In the genomic region with DNA sequence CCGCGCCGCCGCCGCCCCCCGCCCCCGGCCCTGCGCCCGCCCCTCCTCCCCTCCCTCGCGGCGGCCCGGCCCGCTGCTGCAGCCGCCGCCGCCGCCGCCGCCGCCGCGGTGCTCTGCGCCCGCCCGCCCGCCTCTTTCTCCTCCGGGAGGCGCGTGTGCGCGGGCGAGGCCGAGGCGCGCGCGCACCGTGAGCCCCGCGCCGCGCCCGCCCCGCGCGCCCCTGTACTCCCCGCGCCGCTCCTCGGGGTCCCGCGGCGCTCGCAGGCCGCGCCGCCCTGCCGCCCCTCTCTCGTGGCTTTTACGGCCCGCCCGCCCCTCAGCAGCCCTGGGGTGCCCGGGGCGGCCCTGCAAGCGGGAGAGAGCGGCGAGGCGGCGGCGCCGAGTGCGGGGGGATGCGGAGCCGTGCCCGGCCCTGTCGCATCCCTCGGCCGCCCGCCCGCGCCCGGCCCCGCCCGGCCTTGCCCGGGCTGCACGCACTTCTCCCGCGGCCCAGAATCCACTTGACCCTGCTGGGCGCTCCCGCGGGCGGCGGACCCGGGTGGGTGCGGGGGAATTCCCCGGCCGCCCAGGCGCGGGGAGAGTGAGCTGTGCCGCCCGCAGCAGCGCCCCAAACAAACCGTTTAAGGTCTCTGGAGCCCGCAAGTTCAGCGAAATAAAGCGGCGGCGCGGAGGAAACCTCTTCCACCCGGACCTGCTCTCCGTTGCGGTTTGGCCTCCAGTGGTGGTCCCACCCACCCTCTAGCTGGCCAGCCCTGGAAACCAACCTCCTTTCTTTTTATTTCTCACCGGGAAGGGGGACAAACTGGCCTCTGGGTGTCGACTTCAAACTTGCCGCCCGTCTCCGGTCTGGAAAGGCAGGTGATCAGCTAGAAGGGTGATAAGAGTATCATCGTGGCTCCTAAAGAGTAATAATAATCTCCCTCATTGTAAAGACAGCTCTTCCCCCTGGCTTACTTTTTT, we compare ENCODE assay signal across 8 cellular contexts. TPM values are rescaled to one million over a fixed set of nuclear protein-coding genes. Genes with fewer than 3 reads are reported as not detected.
DNase-seq lines count a peak whose midpoint lies in the region; ATAC-seq and TF ChIP-seq lines count a peak whose summit lies in the region.

No MANE protein-coding gene starts in this region.

- H3K4me3 Mint-ChIP-seq in dendritic cell treated with granulocyte-macrophage colony-stimulating factor and Interleukin-4, amounts not matched to agents 40 ng/mL and 50 ng/mL, for 4 days = peak overlapping the region; percentile 70

- H3K9me3 ChIP-seq in Peyer's patch (no peaks in the 10 kb centered on the region), thoracic aorta (no peaks in the 10 kb centered on the region)

- H3K9me3 Mint-ChIP-seq in dendritic cell treated with granulocyte-macrophage colony-stimulating factor and Interleukin-4, amounts not matched to agents 40 ng/mL and 50 ng/mL, for 4 days = no peaks in the 10 kb centered on the region

- peak overlapping the region; percentile 50 for H3K27ac Mint-ChIP-seq in dendritic cell treated with granulocyte-macrophage colony-stimulating factor and Interleukin-4, amounts not matched to agents 40 ng/mL and 50 ng/mL, for 4 days

- H3K27ac ChIP-seq in Peyer's patch (peak overlapping the region; percentile 35 to 71 (median 68)), thoracic aorta (no peak overlapping the region)

- H3K36me3 ChIP-seq in Peyer's patch (no peaks in the 10 kb centered on the region), thoracic aorta (no peaks in the 10 kb centered on the region)

- H3K36me3 Mint-ChIP-seq in dendritic cell treated with granulocyte-macrophage colony-stimulating factor and Interleukin-4, amounts not matched to agents 40 ng/mL and 50 ng/mL, for 4 days (ENCODE audit: low read depth) = no peaks in the 10 kb centered on the region

- TF ChIP-seq CTCF in Peyer's patch (IDR thresholded peaks at IDR 0.05) = no peak
- TF ChIP-seq CTCF in thoracic aorta (IDR thresholded peaks at IDR 0.05) = no peak

- peak overlapping the region; percentile 40 to 65 (median 60) for H3K4me3 ChIP-seq in Peyer's patch
- H3K4me3 ChIP-seq in thoracic aorta = peak overlapping the region; percentile 78

- peak; percentile 14 to 49 for DNase-seq in NCI-H524 (lab: John Stamatoyannopoulos, UW)
- no peak for DNase-seq in NCI-H524 treated with DMSO at 0.1 percent for 48 hours (lab: John Stamatoyannopoulos, UW)
- DNase-seq in Peyer's patch = no peak
- peak; percentile 6 to 39 for DNase-seq in lung microvascular endothelial cell (ENCODE audit: low read depth in 2 of 2)
- no peak for DNase-seq in thoracic aorta (ENCODE audit: low spot score)
- DNase-seq in ureter (ENCODE audit: low spot score) = no peak

- peaks cover 17% of the 10 kb centered on the region for H3K4me1 Mint-ChIP-seq in dendritic cell treated with granulocyte-macrophage colony-stimulating factor and Interleukin-4, amounts not matched to agents 40 ng/mL and 50 ng/mL, for 4 days (ENCODE audit: low read depth)

- TF ChIP-seq POLR2A in Peyer's patch (IDR thresholded peaks at IDR 0.05) = no peak

- H3K27me3 Mint-ChIP-seq in dendritic cell treated with granulocyte-macrophage colony-stimulating factor and Interleukin-4, amounts not matched to agents 40 ng/mL and 50 ng/mL, for 4 days = peaks cover 28% of the 10 kb centered on the region

- intact Hi-C loops in dendritic cell treated with granulocyte-macrophage colony-stimulating factor and Interleukin-4, amounts not matched to agents 40 ng/mL and 50 ng/mL, for 4 days (cut with micrococcal nuclease) = no loop called here

- no peaks in the 10 kb centered on the region for H3K27me3 ChIP-seq in Peyer's patch
- H3K27me3 ChIP-seq in thoracic aorta (replicated peaks; ENCODE audit: insufficient read depth) = no peaks in the 10 kb centered on the region

- H3K4me1 ChIP-seq in Peyer's patch = peaks cover 0 to 4% (median 3%) of the 10 kb centered on the region in 4 donors
- H3K4me1 ChIP-seq in thoracic aorta (ENCODE audit: control insufficient read depth in 1 of 2, low read depth in 2 of 2) = peaks cover 3 to 16% of the 10 kb centered on the region in 2 donors

- no peak for ATAC-seq in thoracic aorta (ENCODE audit: insufficient number of reproducible peaks, low FRiP score, low read depth)
- no peak for ATAC-seq in GM19328 (IDR thresholded peaks at IDR 0.05; ENCODE audit: unreplicated experiment)

RNA-seq across cellular contexts. Expression of a gene that starts 37.4 kb away (rescaled TPM):
- total RNA-seq in Peyer's patch (100 to 1,000 TPM in 1 of 4 donors, 10 to 100 TPM in 2, 1 to 10 TPM in 1; 5.3 to 216 (median 12.5) TPM), lung microvascular endothelial cell (under 0.01 TPM in 2 replicates), thoracic aorta (10 to 100 TPM in 1 of 2 donors, 1 to 10 TPM in 1; 9.9 to 20.1 TPM), ureter (25.6 TPM)

Comparison
In these comparisons a context has a peak if more than half of its experiments do, and no peak if none do; other contexts are left out.
1. DNase-seq: peak in NCI-H524 (2 of 2) and lung microvascular endothelial cell (2 of 2); none in NCI-H524 treated with DMSO at 0.1 percent for 48 hours (single experiment), Peyer's patch (0 of 3), thoracic aorta (single experiment) and ureter (single experiment).
2. H3K27ac ChIP-seq: peak in Peyer's patch (4 of 4); none in thoracic aorta (0 of 2).